Comparison of ENCODE assay signal across 20 cellular contexts in the genomic region with DNA sequence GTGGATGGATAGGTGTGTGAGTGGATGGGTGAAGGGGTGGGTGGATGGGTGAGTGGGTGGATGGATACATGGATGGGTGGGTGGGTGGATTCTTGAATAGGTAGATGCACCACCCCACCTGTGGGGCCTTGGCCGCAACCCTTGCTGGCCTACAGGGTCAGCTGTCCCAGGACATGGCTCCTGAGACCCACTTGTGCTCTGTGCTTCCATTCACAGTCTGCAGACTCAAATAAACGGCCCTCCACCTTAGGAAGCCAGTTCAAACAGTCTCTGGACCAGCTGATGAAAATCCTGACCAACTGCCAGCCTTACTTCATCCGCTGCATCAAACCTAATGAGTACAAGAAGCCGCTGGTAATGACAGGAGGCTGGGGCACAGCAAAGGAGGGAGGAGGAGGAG. TPM values are rescaled to one million over a fixed set of nuclear protein-coding genes. Genes with fewer than 3 reads are reported as not detected.
"Had no signal": no experiment of that assay in that cellular context is flagged by ENCODE, and none has a peak within 500 bp of the region (broad histone marks: within the 10 kb centered on the region; RNA-seq: fewer than 3 reads in every experiment).

No MANE protein-coding gene starts in this region.

- DNase-seq: activated CD4-positive, alpha-beta memory T cell treated with anti-CD3 and anti-CD28 coated beads for 36 hours; activated CD4-positive, alpha-beta T cell treated with anti-CD3 and anti-CD28 coated beads for 36 hours; activated naive CD4-positive, alpha-beta T cell treated with Interleukin-2 at 50 U/mL for 16 hours; left lung; naive B cell; right cardiac atrium; stimulated activated CD4-positive, alpha-beta T cell treated with anti-CD3 and anti-CD28 coated beads, Interleukin-4, amount 100 ng/mL, for 24 hours; stimulated activated naive CD4-positive, alpha-beta T cell treated with Interleukin-2 at 50 U/mL for 16 hours; transverse colon had no signal

- H3K27ac ChIP-seq: ascending aorta, breast epithelium, dorsolateral prefrontal cortex, left lung, neutrophil, skin epidermis, transverse colon, WERI-Rb-1 had no signal

- H3K9me3 Mint-ChIP-seq: activated CD4-positive, alpha-beta memory T cell treated with anti-CD3 and anti-CD28 coated beads for 36 hours; activated T-helper 1 cell treated with anti-CD3 and anti-CD28 coated beads, Interleukin-12 subunit alpha, Interleukin-12 subunit beta, Interleukin-2, Interleukin-4 antibody, amounts not matched to agents 30 ng/mL and 10 ng/mL and 1 ng/mL, durations not matched to agents 14 hours and 24 hours and 36 hours; naive B cell; T-helper 1 cell treated with Interleukin-12 subunit alpha and Interleukin-12 subunit beta and Interleukin-4 antibody, amounts not matched to agents 30 μg/mL and 1 μg/mL, for 36 hours had no signal

- H3K27me3 Mint-ChIP-seq: activated CD4-positive, alpha-beta memory T cell treated with anti-CD3 and anti-CD28 coated beads for 36 hours; activated CD4-positive, alpha-beta T cell treated with anti-CD3 and anti-CD28 coated beads for 36 hours; naive B cell had no signal

- H3K4me1 ChIP-seq: ascending aorta, breast epithelium, left lung, transverse colon had no signal

- H3K36me3 ChIP-seq: ascending aorta, breast epithelium, left lung, transverse colon, WERI-Rb-1 had no signal

- ATAC-seq: activated CD4-positive, alpha-beta T cell treated with anti-CD3 and anti-CD28 coated beads for 36 hours; esophagus mucosa; left lung; right cardiac atrium had no signal

- H3K4me3 Mint-ChIP-seq: activated CD4-positive, alpha-beta memory T cell treated with anti-CD3 and anti-CD28 coated beads for 36 hours; activated CD4-positive, alpha-beta T cell treated with anti-CD3 and anti-CD28 coated beads for 36 hours; activated T-helper 1 cell treated with anti-CD3 and anti-CD28 coated beads, Interleukin-12 subunit alpha, Interleukin-12 subunit beta, Interleukin-2, Interleukin-4 antibody, amounts not matched to agents 30 ng/mL and 10 ng/mL and 1 ng/mL, durations not matched to agents 14 hours and 24 hours and 36 hours; naive B cell; T-helper 1 cell treated with Interleukin-12 subunit alpha and Interleukin-12 subunit beta and Interleukin-4 antibody, amounts not matched to agents 30 μg/mL and 1 μg/mL, for 36 hours had no signal

- H3K27me3 ChIP-seq: ascending aorta, breast epithelium, dorsolateral prefrontal cortex, left lung, neutrophil, transverse colon had no signal

- H3K36me3 Mint-ChIP-seq: activated CD4-positive, alpha-beta memory T cell treated with anti-CD3 and anti-CD28 coated beads for 36 hours; naive B cell had no signal

- H3K27ac Mint-ChIP-seq: activated CD4-positive, alpha-beta memory T cell treated with anti-CD3 and anti-CD28 coated beads for 36 hours; activated CD4-positive, alpha-beta T cell treated with anti-CD3 and anti-CD28 coated beads for 36 hours; activated T-helper 1 cell treated with anti-CD3 and anti-CD28 coated beads, Interleukin-12 subunit alpha, Interleukin-12 subunit beta, Interleukin-2, Interleukin-4 antibody, amounts not matched to agents 30 ng/mL and 10 ng/mL and 1 ng/mL, durations not matched to agents 14 hours and 24 hours and 36 hours; progenitor cell of endocrine pancreas; T-helper 1 cell treated with Interleukin-12 subunit alpha and Interleukin-12 subunit beta and Interleukin-4 antibody, amounts not matched to agents 30 μg/mL and 1 μg/mL, for 36 hours had no signal

- H3K9me3 ChIP-seq: ascending aorta, breast epithelium, left lung, neutrophil, transverse colon had no signal

- H3K4me3 ChIP-seq: ascending aorta, breast epithelium, dorsolateral prefrontal cortex, left lung, skin epidermis, transverse colon had no signal

RNA-seq across cellular contexts. Expression of a gene that starts 54.4 kb away (rescaled TPM):
- total RNA-seq: progenitor cell of endocrine pancreas had no signal

RNA-seq across cellular contexts. Expression of a gene that starts 56.1 kb away (rescaled TPM):
- total RNA-seq: activated CD4-positive, alpha-beta memory T cell treated with anti-CD3 and anti-CD28 coated beads for 36 hours; activated CD4-positive, alpha-beta T cell treated with anti-CD3 and anti-CD28 coated beads for 36 hours; activated T-helper 1 cell treated with anti-CD3 and anti-CD28 coated beads, Interleukin-12 subunit alpha, Interleukin-12 subunit beta, Interleukin-2, Interleukin-4 antibody, amounts not matched to agents 30 ng/mL and 10 ng/mL and 1 ng/mL, durations not matched to agents 14 hours and 24 hours and 36 hours; ascending aorta; breast epithelium; esophagus mucosa; mononuclear cell; progenitor cell of endocrine pancreas had no signal
